In the genomic region with DNA sequence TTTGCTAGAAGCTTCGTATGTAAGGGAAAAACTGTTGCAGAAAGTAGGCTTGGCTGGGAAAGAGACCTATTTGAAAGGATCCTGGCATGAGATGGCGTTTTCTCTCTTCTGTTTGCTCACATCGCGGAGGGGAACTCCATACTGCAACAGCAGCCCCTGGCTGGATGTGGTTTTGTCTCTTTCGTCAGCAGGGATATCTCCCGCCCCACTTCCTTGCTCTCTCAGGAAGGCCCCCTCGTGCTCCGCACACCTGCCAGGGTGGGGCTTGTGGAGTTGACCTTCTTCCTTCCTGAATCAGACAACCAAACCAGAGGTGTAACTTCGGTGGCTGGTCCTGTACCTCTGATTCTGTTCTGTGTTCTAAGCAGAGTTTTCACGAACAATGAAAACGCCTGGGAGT, we compare ENCODE assay signal across 11 cellular contexts. TPM values are rescaled to one million over a fixed set of nuclear protein-coding genes. Genes with fewer than 3 reads are reported as not detected.
DNase-seq lines count a peak whose midpoint lies in the region; ATAC-seq and TF ChIP-seq lines count a peak whose summit lies in the region.
"Had no signal": no experiment of that assay in that cellular context is flagged by ENCODE, and none has a peak within 500 bp of the region (broad histone marks: within the 10 kb centered on the region; RNA-seq: fewer than 3 reads in every experiment).

No MANE protein-coding gene starts in this region.

- 20% methylated on average over 1 of the region's 11 CpGs; no CpG with 5 or more reads in 1 of the 2 experiments for WGBS in IMR-90 (ENCODE audit: extremely low coverage in 2 of 2, insufficient read length in 1 of 2), 2 experiments

- TF ChIP-seq POLR2A in IMR-90 (IDR thresholded peaks at IDR 0.05; ENCODE audit: low read depth, low read length), result no peak

- H3K9ac ChIP-seq in IMR-90 (ENCODE audit: low read depth, low read length), result no peak overlapping the region

- H4K20me1 ChIP-seq in IMR-90 (ENCODE audit: insufficient read depth, low read length), result no peaks in the 10 kb centered on the region

- H3K9me3 Mint-ChIP-seq in CD4-positive, CD25-positive, alpha-beta regulatory T cell, result no peaks in the 10 kb centered on the region

- DNase-seq in CD4-positive, CD25-positive, alpha-beta regulatory T cell, result peak; percentile 9 to 56 (median 38)
- DNase-seq in IMR-90 (peak; percentile 7), foreskin keratinocyte (peak in 1 of 2 donors; percentile 30), HPDE6-E6E7 (ENCODE audit: extremely low spot score) (no peak), NCI-H226 (no peak)
- DNase-seq in activated CD4-positive, alpha-beta T cell treated with anti-CD3 and anti-CD28 coated beads, Interleukin-2, amount 50 U/mL, for 48 hours, result peak; percentile 15 to 22
- DNase-seq in activated CD8-positive, alpha-beta memory T cell treated with anti-CD3 and anti-CD28 coated beads for 24 hours, result no peak
- DNase-seq: SW 1271, trophoblast cell had no signal

- no peak for TF ChIP-seq RAD21 in IMR-90 (IDR thresholded peaks at IDR 0.05; ENCODE audit: low read length)

- H3K36me3 ChIP-seq in CD4-positive, CD25-positive, alpha-beta regulatory T cell (ENCODE audit: control insufficient read depth, insufficient read depth, low read length), result no peaks in the 10 kb centered on the region
- H3K36me3 ChIP-seq in IMR-90 (ENCODE audit: control insufficient read depth, insufficient read depth, low read length), result no peaks in the 10 kb centered on the region

- peak; percentile 15 to 28 for ATAC-seq in CD4-positive, CD25-positive, alpha-beta regulatory T cell (ENCODE audit: low read depth in 2 of 2)
- ATAC-seq in IMR-90 (ENCODE audit: low read depth) (no peak), foreskin keratinocyte (peak; percentile 24), GM19397 (IDR thresholded peaks at IDR 0.05; ENCODE audit: unreplicated experiment) (no peak)
- ATAC-seq: HCT116 had no signal

- no peak overlapping the region for H2AK9ac ChIP-seq in IMR-90 (replicated peaks; ENCODE audit: low read depth, low read length, poor library complexity)

- H2BK120ac ChIP-seq in IMR-90 (ENCODE audit: low read depth, low read length), result no peak overlapping the region

- intact Hi-C loops in IMR-90 (cut with micrococcal nuclease), result loop anchor here (10.0 kb wide), 1 partner anchor 509 kb away; no protein-coding TSS in a partner anchor

- H3K27ac Mint-ChIP-seq in CD4-positive, CD25-positive, alpha-beta regulatory T cell, result peak overlapping the region; percentile 40 to 87 (median 80)

- no peak overlapping the region for H4K91ac ChIP-seq in IMR-90 (ENCODE audit: insufficient read depth, low read depth, low read length)

- H3K27me3 Mint-ChIP-seq in CD4-positive, CD25-positive, alpha-beta regulatory T cell, result peaks cover 27% of the 10 kb centered on the region

- peak overlapping the region; percentile 37 for H2AFZ ChIP-seq in IMR-90 (replicated peaks; ENCODE audit: low read length, poor library complexity)

- no peak overlapping the region for H3K4me2 ChIP-seq in IMR-90 (ENCODE audit: low read depth, low read length)

- H3K4ac ChIP-seq in IMR-90 (ENCODE audit: low read depth, low read length), result no peak overlapping the region

- H3K4me1 Mint-ChIP-seq in CD4-positive, CD25-positive, alpha-beta regulatory T cell, result peaks cover 5 to 43% (median 15%) of the 10 kb centered on the region in 4 donors

- in situ Hi-C loops in IMR-90 (cut with MboI; ENCODE audit: low sequenced_read_pairs), result loop anchor here (10.0 kb wide), 1 partner anchor 299 kb away; no protein-coding TSS in a partner anchor

- BruUV-seq in IMR-90 (replicated peaks; lab: Mats Ljungman, UMichigan), result no TSS peak

- no peak overlapping the region for H3K23ac ChIP-seq in IMR-90 (ENCODE audit: low read depth, low read length)

- dilution Hi-C loops in IMR-90 (cut with HindIII; ENCODE audit: low sequenced_read_pairs, unreplicated experiment), result no loop called here

- POLR2A ChIA-PET in IMR-90 (lab: Charles Lee; ENCODE audit: unreplicated experiment), result no interaction called here

- H3K27me3 ChIP-seq in CD4-positive, CD25-positive, alpha-beta regulatory T cell (ENCODE audit: control insufficient read depth, insufficient read depth, low read length), result peaks cover 2% of the 10 kb centered on the region
- peaks cover 15% of the 10 kb centered on the region for H3K27me3 ChIP-seq in IMR-90 (ENCODE audit: control insufficient read depth, insufficient read depth, low read length)
- H3K27me3 ChIP-seq in foreskin keratinocyte, result no peaks in the 10 kb centered on the region

- H2BK5ac ChIP-seq in IMR-90 (ENCODE audit: low read depth, low read length, poor library complexity, severe bottlenecking), result no peak overlapping the region

- peak overlapping the region; percentile 4 for H3K4me3 ChIP-seq in CD4-positive, CD25-positive, alpha-beta regulatory T cell (ENCODE audit: low read depth, low read length)
- H3K4me3 ChIP-seq in IMR-90 (ENCODE audit: insufficient read depth, low read depth, low read length), result no peak overlapping the region

- H3K36me3 Mint-ChIP-seq in CD4-positive, CD25-positive, alpha-beta regulatory T cell, result no peaks in the 10 kb centered on the region

- no peaks in the 10 kb centered on the region for H3K79me1 ChIP-seq in IMR-90 (ENCODE audit: low read depth in 1 of 2, low read length in 2 of 2)

- no peak overlapping the region for H3K18ac ChIP-seq in IMR-90 (ENCODE audit: low read depth, low read length)

- H3K56ac ChIP-seq in IMR-90 (ENCODE audit: extremely low read depth, insufficient read depth, low read length), result no peak overlapping the region

- no peak overlapping the region for H2AK5ac ChIP-seq in IMR-90 (ENCODE audit: low read depth, low read length)

- TF ChIP-seq CTCF in IMR-90 (conservative IDR thresholded peaks at IDR 0.05; ENCODE audit: low read depth, low read length) (no peak), foreskin keratinocyte (conservative IDR thresholded peaks at IDR 0.05) (no peak)

- no peaks in the 10 kb centered on the region for H3K9me1 ChIP-seq in IMR-90 (ENCODE audit: insufficient read depth, low read length)

- H3K9me3 ChIP-seq in CD4-positive, CD25-positive, alpha-beta regulatory T cell (ENCODE audit: control insufficient read depth in 2 of 2, low read length in 2 of 2), result no peaks in the 10 kb centered on the region
- H3K9me3 ChIP-seq in IMR-90 (ENCODE audit: control insufficient read depth, insufficient read depth, low read length), result no peaks in the 10 kb centered on the region

- no peak overlapping the region for H4K8ac ChIP-seq in IMR-90 (ENCODE audit: low read depth in 2 of 2, low read length in 2 of 2)

- H3K4me3 Mint-ChIP-seq in CD4-positive, CD25-positive, alpha-beta regulatory T cell, result peak overlapping the region in 2 of 4 donors; percentile 40 to 69

- no peak overlapping the region for H2BK15ac ChIP-seq in IMR-90 (ENCODE audit: low read depth, low read length)

- peaks cover 20% of the 10 kb centered on the region for H3K4me1 ChIP-seq in CD4-positive, CD25-positive, alpha-beta regulatory T cell (ENCODE audit: control insufficient read depth, insufficient read depth, low read length, poor library complexity, severe bottlenecking)
- no peaks in the 10 kb centered on the region for H3K4me1 ChIP-seq in IMR-90 (ENCODE audit: control insufficient read depth, insufficient read depth, low read length)
- peaks cover 4% of the 10 kb centered on the region for H3K4me1 ChIP-seq in foreskin keratinocyte

- no peak overlapping the region for H4K5ac ChIP-seq in IMR-90 (ENCODE audit: low read depth, low read length)

- CTCF ChIA-PET in IMR-90 (lab: Yijun Ruan, JAX), result no interaction called here

- no peak overlapping the region for H3K27ac ChIP-seq in CD4-positive, CD25-positive, alpha-beta regulatory T cell (ENCODE audit: insufficient read depth, low read length, poor library complexity, severe bottlenecking)
- no peak overlapping the region for H3K27ac ChIP-seq in IMR-90 (ENCODE audit: insufficient read depth, low read length)
- H3K27ac ChIP-seq in foreskin keratinocyte, result no peak overlapping the region

- H3K14ac ChIP-seq in IMR-90 (replicated peaks; ENCODE audit: low read depth, low read length), result no peak overlapping the region

- no peak overlapping the region for H2BK20ac ChIP-seq in IMR-90 (ENCODE audit: low read depth, low read length)

TF ChIP-seq in IMR-90, 13 proteins besides CTCF, POLR2A, EP300 and RAD21 (continues in another document):
- TF ChIP-seq RCOR1 (IDR thresholded peaks at IDR 0.05; ENCODE audit: insufficient replicate concordance, low read length), result no peak
- no peak for TF ChIP-seq ELK1 (IDR thresholded peaks at IDR 0.05; ENCODE audit: borderline replicate concordance, low read depth, low read length)
- TF ChIP-seq SMC3 (IDR thresholded peaks at IDR 0.05; ENCODE audit: low read depth, low read length), result no peak
- TF ChIP-seq BHLHE40 (IDR thresholded peaks at IDR 0.05; ENCODE audit: low read depth, low read length), result no peak
- TF ChIP-seq CHD1 (IDR thresholded peaks at IDR 0.05; ENCODE audit: low read depth, low read length), result no peak
- no peak for TF ChIP-seq MXI1 (IDR thresholded peaks at IDR 0.05; ENCODE audit: borderline replicate concordance, low read depth, low read length)
- no peak for TF ChIP-seq CEBPB (IDR thresholded peaks at IDR 0.05; ENCODE audit: low read depth, low read length)
- TF ChIP-seq MAZ (IDR thresholded peaks at IDR 0.05; ENCODE audit: borderline replicate concordance, low read depth, low read length), result no peak
- TF ChIP-seq RFX5 (IDR thresholded peaks at IDR 0.05; ENCODE audit: low read depth, low read length), result no peak
- TF ChIP-seq FOS (IDR thresholded peaks at IDR 0.05; ENCODE audit: low read depth, low read length), result no peak
- no peak for TF ChIP-seq MAFK (IDR thresholded peaks at IDR 0.05; ENCODE audit: low read depth, low read length)
- TF ChIP-seq NFE2L2 (IDR thresholded peaks at IDR 0.05; ENCODE audit: low read depth, low read length), result no peak

RNA-seq across cellular contexts. Expression of gene MYZAP, which starts 26.4 kb away (rescaled TPM):
- total RNA-seq in CD4-positive, CD25-positive, alpha-beta regulatory T cell, result 0.84 TPM
- 1 to 10 TPM in 3 of 4 donors, under 1 TPM in 1; 0.49 to 3.9 (median 1.8) TPM for polyA plus RNA-seq in CD4-positive, CD25-positive, alpha-beta regulatory T cell
- total RNA-seq in IMR-90 (2012; rRNA removed), result not detected in 2 replicates
- not detected in 2 replicates for polyA plus RNA-seq in IMR-90 (2012; rRNA removed)
- polyA plus RNA-seq in IMR-90 (2012; cell fraction: cytosol; rRNA removed), result not detected in 2 replicates
- not detected in 2 replicates for polyA plus RNA-seq in IMR-90 (2012; cell fraction: nucleus; rRNA removed; ENCODE audit: low replicate concordance)
- 2.9 and 3.5 TPM in 2 replicates for total RNA-seq in foreskin keratinocyte
- 1.7 and 2.0 TPM in 2 replicates for polyA plus RNA-seq in foreskin keratinocyte

Comparison
In these comparisons a context has a peak if more than half of its experiments do, and no peak if none do; other contexts are left out.
1. ATAC-seq: peak in CD4-positive, CD25-positive, alpha-beta regulatory T cell (2 of 2) and foreskin keratinocyte (single experiment); none in IMR-90 (single experiment) and GM19397 (single experiment).
2. DNase-seq: peak in CD4-positive, CD25-positive, alpha-beta regulatory T cell (3 of 3), IMR-90 (single experiment) and activated CD4-positive, alpha-beta T cell treated with anti-CD3 and anti-CD28 coated beads, Interleukin-2, amount 50 U/mL, for 48 hours (2 of 2); none in HPDE6-E6E7 (single experiment), activated CD8-positive, alpha-beta memory T cell treated with anti-CD3 and anti-CD28 coated beads for 24 hours (single experiment) and NCI-H226 (single experiment).